Comparison of ENCODE assay signal across 11 cellular contexts in genomic region chr2:134926231-134926931, GRCh38. TPM values are rescaled to one million over a fixed set of nuclear protein-coding genes. Genes with fewer than 3 reads are reported as not detected.
DNase-seq lines count a peak whose midpoint lies in the region; ATAC-seq, FAIRE-seq and TF ChIP-seq lines count a peak whose summit lies in the region.
"Had no signal": no experiment of that assay in that cellular context is flagged by ENCODE, and none has a peak within 500 bp of the region (broad histone marks: within the 10 kb centered on the region; RNA-seq: fewer than 3 reads in every experiment).

No MANE protein-coding gene starts in this region.

- H3K27me3 ChIP-seq in RWPE2 (ENCODE audit: insufficient read depth, poor library complexity, severe bottlenecking) (no peaks in the 10 kb centered on the region), endothelial cell of umbilical vein (ENCODE audit: control insufficient read depth in 2 of 2, insufficient read depth in 2 of 2, low read length in 2 of 2) (no peaks in the 10 kb centered on the region), trophoblast cell (ENCODE audit: insufficient read depth, low read length) (no peaks in the 10 kb centered on the region), dorsolateral prefrontal cortex (no peaks in the 10 kb centered on the region)
- H3K27me3 ChIP-seq: cardiac muscle cell had no signal

- no peaks in the 10 kb centered on the region for H3K79me1 ChIP-seq in trophoblast cell (ENCODE audit: low read length)

- BruUV-seq in endothelial cell of umbilical vein (replicated peaks; lab: Mats Ljungman, UMichigan) = no TSS peak

- H3K4me3 ChIP-seq in RWPE2 (ENCODE audit: severe bottlenecking) (no peak overlapping the region), endothelial cell of umbilical vein (replicated peaks in 1 of 3; ENCODE audit: insufficient read depth in 1 of 3, low read depth in 1 of 3, low read length in 3 of 3) (no peak overlapping the region), trophoblast cell (ENCODE audit: low read depth, low read length) (no peak overlapping the region), dorsolateral prefrontal cortex (no peak overlapping the region)
- H3K4me3 ChIP-seq: cardiac muscle cell had no signal

- H3K36me3 ChIP-seq in RWPE2 (ENCODE audit: low read depth) (peaks cover 37% of the 10 kb centered on the region), endothelial cell of umbilical vein (ENCODE audit: control insufficient read depth in 2 of 2, extremely low read depth in 1 of 2, insufficient read depth in 2 of 2, low read length in 2 of 2) (peaks cover 0 to 6% of the 10 kb centered on the region in 2 experiments), trophoblast cell (ENCODE audit: control insufficient read depth in 1 of 2, insufficient read depth in 2 of 2, low read length in 2 of 2) (peaks cover 4 to 11% of the 10 kb centered on the region in 2 experiments)
- H3K36me3 ChIP-seq: cardiac muscle cell had no signal

- DNase-seq in EL = peak; percentile 25
- no peak for DNase-seq in RWPE2 (ENCODE audit: low spot score)
- peak; percentile 26 for DNase-seq in endothelial cell of umbilical vein (ENCODE audit: low read depth, low spot score)
- peak in 1 of 2 donors; percentile 5 for DNase-seq in trophoblast cell
- no peak for DNase-seq in GM10248 (ENCODE audit: extremely low spot score)
- no peak for DNase-seq in dorsolateral prefrontal cortex
- DNase-seq: activated CD4-positive, alpha-beta T cell treated with anti-CD3 and anti-CD28 coated beads for 1 hour; hippocampal formation; NCI-H2029 had no signal

- no peaks in the 10 kb centered on the region for H3K9me1 ChIP-seq in endothelial cell of umbilical vein (replicated peaks; ENCODE audit: control insufficient read depth, extremely low read depth, insufficient read depth, low read length)

- H3K4me1 ChIP-seq in RWPE2 (ENCODE audit: insufficient read depth, poor library complexity, severe bottlenecking) = peaks cover 18% of the 10 kb centered on the region
- peaks cover 6% of the 10 kb centered on the region for H3K4me1 ChIP-seq in endothelial cell of umbilical vein (ENCODE audit: control insufficient read depth, extremely low read depth, insufficient read depth, low read length)
- H3K4me1 ChIP-seq in trophoblast cell (ENCODE audit: control insufficient read depth in 1 of 2, insufficient read depth in 2 of 2, low read length in 2 of 2) = peaks cover 0 to 1% of the 10 kb centered on the region in 2 experiments

- H2AFZ ChIP-seq in endothelial cell of umbilical vein (ENCODE audit: low read depth, low read length) (no peak overlapping the region), trophoblast cell (ENCODE audit: insufficient read depth, low read length, poor library complexity) (no peak overlapping the region)

- H3K14ac ChIP-seq in trophoblast cell (ENCODE audit: low read length) = no peak overlapping the region

- H2BK12ac ChIP-seq in trophoblast cell (ENCODE audit: low read length) = no peak overlapping the region

- CTCF ChIA-PET in endothelial cell of umbilical vein (lab: Charles Lee) (interaction anchor here (0.8 kb wide), 1 partner anchor 8 kb away, joined by 3 read pairs; no protein-coding TSS in a partner anchor), GM10248 (lab: Yijun Ruan, JAX) (interaction anchor here (0.8 to 2.1 kb wide), 2 partner anchors 16 to 17 kb away, joined by 3 to 5 read pairs; no protein-coding TSS in a partner anchor)

- H3K4me2 ChIP-seq in endothelial cell of umbilical vein (ENCODE audit: insufficient read depth, low read length) (no peak overlapping the region), trophoblast cell (ENCODE audit: low read length) (no peak overlapping the region)

- no peak overlapping the region for H4K12ac ChIP-seq in trophoblast cell (ENCODE audit: low read depth, low read length)

- H3K23ac ChIP-seq in trophoblast cell (ENCODE audit: low read length) = no peak overlapping the region

- TF ChIP-seq POLR2A in endothelial cell of umbilical vein (IDR thresholded peaks at IDR 0.05; ENCODE audit: low read depth, low read length) = no peak

- TF ChIP-seq CTCF in RWPE2 (IDR thresholded peaks at IDR 0.05; ENCODE audit: poor library complexity, severe bottlenecking) (no peak), endothelial cell of umbilical vein (IDR thresholded peaks at IDR 0.05; ENCODE audit: extremely low read depth in 1 of 2, insufficient read depth in 1 of 2, low read depth in 1 of 2, low read length in 2 of 2) (no peak), GM10248 (IDR thresholded peaks at IDR 0.05; ENCODE audit: control extremely low read depth, extremely low read depth, low read depth, missing control alignments) (no peak), dorsolateral prefrontal cortex (IDR thresholded peaks at IDR 0.05 in 54 of 56, conservative IDR thresholded peaks at IDR 0.05 in 2 of 56; ENCODE audit: low read depth in 1 of 56, partially characterized antibody in 56 of 56) (no peak)

- H2BK5ac ChIP-seq in trophoblast cell (ENCODE audit: low read depth, low read length, poor library complexity) = no peak overlapping the region

- H3K79me2 ChIP-seq in endothelial cell of umbilical vein (ENCODE audit: control insufficient read depth, insufficient read depth, low read length) (peaks cover 100% of the 10 kb centered on the region), trophoblast cell (ENCODE audit: control insufficient read depth, insufficient read depth, low read length, poor library complexity) (peaks cover 15% of the 10 kb centered on the region)

- H4K20me1 ChIP-seq in endothelial cell of umbilical vein (replicated peaks; ENCODE audit: control insufficient read depth, extremely low read depth, insufficient read depth, low read length) = peaks cover 32% of the 10 kb centered on the region

- WGBS in trophoblast cell (ENCODE audit: extremely low coverage, insufficient coverage, insufficient read length) = no CpG with 5 or more reads among the region's 3 CpGs

- H3K18ac ChIP-seq in trophoblast cell (ENCODE audit: low read length) = no peak overlapping the region

- no peak overlapping the region for H2AK5ac ChIP-seq in trophoblast cell (ENCODE audit: low read length)

- H4K8ac ChIP-seq in trophoblast cell (ENCODE audit: low read depth, low read length) = peak overlapping the region; percentile 23

- dilution Hi-C loops in endothelial cell of umbilical vein (cut with MboI; ENCODE audit: extremely low pct_ligation_motif_present, low sequenced_read_pairs) = no loop called here

- peak overlapping the region; percentile 93 for H3K4ac ChIP-seq in trophoblast cell (ENCODE audit: low read depth, low read length)

- H3K9ac ChIP-seq in endothelial cell of umbilical vein (replicated peaks; ENCODE audit: extremely low read depth, insufficient read depth, low read length) (no peak overlapping the region), trophoblast cell (ENCODE audit: low read length) (no peak overlapping the region)

- FAIRE-seq in endothelial cell of umbilical vein (lab: Jason Lieb, UNC) = no peak

- peak; percentile 42; the same call in 1 of the 3 replicates for ATAC-seq in RWPE2 (ENCODE audit: low read depth)
- ATAC-seq in GM18498 (IDR thresholded peaks at IDR 0.05; ENCODE audit: unreplicated experiment) = no peak

- intact Hi-C loops in endothelial cell of umbilical vein (cut with micrococcal nuclease) = no loop called here
- intact Hi-C loops in dorsolateral prefrontal cortex (cut with DNase I) = loop anchor here in 1 of 2 donors (10.0 kb wide), 1 partner anchor 818 kb away; the partner anchor contains the start of gene UBXN4

- no peaks in the 10 kb centered on the region for H3K9me3 ChIP-seq in RWPE2 (ENCODE audit: severe bottlenecking)
- H3K9me3 ChIP-seq in endothelial cell of umbilical vein (replicated peaks; ENCODE audit: control insufficient read depth, insufficient read depth, low read length) = no peaks in the 10 kb centered on the region
- H3K9me3 ChIP-seq in trophoblast cell (ENCODE audit: insufficient read depth, low read depth, low read length) = no peaks in the 10 kb centered on the region

- POLR2A ChIA-PET in endothelial cell of umbilical vein (lab: Charles Lee) = interaction anchor here (0.6 kb wide), 1 partner anchor 913 kb away, joined by 4 read pairs; no protein-coding TSS in a partner anchor
- POLR2A ChIA-PET in GM10248 (lab: Yijun Ruan, JAX) = no interaction called here

- H3K27ac ChIP-seq in RWPE2 (ENCODE audit: poor library complexity, severe bottlenecking) (peak overlapping the region; percentile 25), endothelial cell of umbilical vein (ENCODE audit: insufficient read depth, low read depth, low read length) (no peak overlapping the region), trophoblast cell (ENCODE audit: low read depth, low read length) (no peak overlapping the region), dorsolateral prefrontal cortex (peak overlapping the region in 1 of 59 donors; percentile 3)
- H3K27ac ChIP-seq: cardiac muscle cell had no signal

- no peak overlapping the region for H2BK120ac ChIP-seq in trophoblast cell (ENCODE audit: insufficient read depth, low read length, poor library complexity)

- no peak overlapping the region for H4K91ac ChIP-seq in trophoblast cell (ENCODE audit: low read depth, low read length)

TF ChIP-seq in endothelial cell of umbilical vein, 7 proteins besides CTCF, POLR2A, EP300 and RAD21:
- TF ChIP-seq FOS (IDR thresholded peaks at IDR 0.05; ENCODE audit: borderline replicate concordance, insufficient read depth, low read length) (no peak), JUN (IDR thresholded peaks at IDR 0.05; ENCODE audit: borderline replicate concordance, insufficient read depth, insufficient read length, low read depth) (no peak), MAX (IDR thresholded peaks at IDR 0.05; ENCODE audit: insufficient read depth, insufficient read length) (no peak), MYC (IDR thresholded peaks at IDR 0.05; ENCODE audit: low read depth, low read length) (no peak), EZH2 (IDR thresholded peaks at IDR 0.05; ENCODE audit: borderline replicate concordance, low read depth, low read length, severe bottlenecking) (no peak)
TF ChIP-seq in endothelial cell of umbilical vein: peak in this region for 0.

RNA-seq across cellular contexts. Expression of gene CCNT2, which starts 7.8 kb away (rescaled TPM):
- total RNA-seq in endothelial cell of umbilical vein (35.4 and 35.5 TPM in 2 replicates), dorsolateral prefrontal cortex (10 to 100 TPM; 37.5 to 74.9 (median 55.2) TPM)
- polyA plus RNA-seq in endothelial cell of umbilical vein = 9.3 and 10.3 TPM in 2 replicates
- 6.4 and 6.8 TPM in 2 replicates for polyA plus RNA-seq in endothelial cell of umbilical vein (2011; cell fraction: cytosol; rRNA removed)
- 45.1 and 53.9 TPM in 2 replicates for polyA plus RNA-seq in endothelial cell of umbilical vein (2011; cell fraction: nucleus; rRNA removed)
- polyA plus RNA-seq in endothelial cell of umbilical vein (2012) = 13.9 and 19.3 TPM in 2 replicates
- polyA minus RNA-seq in endothelial cell of umbilical vein = 33.3 and 37.8 TPM in 2 replicates
- 8.3 TPM for polyA minus RNA-seq in endothelial cell of umbilical vein (2011; cell fraction: cytosol; rRNA and poly(A)+ RNA removed)
- polyA minus RNA-seq in endothelial cell of umbilical vein (2011; cell fraction: nucleus; rRNA and poly(A)+ RNA removed) = 82.6 and 82.9 TPM in 2 replicates
- 42.3 and 42.9 TPM in 2 replicates for polyA plus RNA-seq in trophoblast cell (2013)

Comparison
In these comparisons a context has a peak if more than half of its experiments do, and no peak if none do; other contexts are left out.
1. DNase-seq: peak in EL (single experiment) and endothelial cell of umbilical vein (single experiment); none in RWPE2 (single experiment), GM10248 (single experiment) and dorsolateral prefrontal cortex (0 of 10).